In genomic region chr7:134878731-134879295, GRCh38 we compare ENCODE assay signal across 20 cellular contexts.
DNase-seq lines count a peak whose midpoint lies in the region; TF ChIP-seq lines count a peak whose summit lies in the region.
"Had no signal": no experiment of that assay in that cellular context is flagged by ENCODE, and none has a peak within 500 bp of the region (broad histone marks: within the 10 kb centered on the region; RNA-seq: fewer than 3 reads in every experiment).

No MANE protein-coding gene starts in this region.

- H3K9me3 Mint-ChIP-seq in HFFc6, result no peaks in the 10 kb centered on the region; the same call in 1 of the 2 replicates
- H3K9me3 Mint-ChIP-seq: brain; CD4-positive, CD25-positive, alpha-beta regulatory T cell; IgD-negative memory B cell had no signal

- H3K4me3 Mint-ChIP-seq in HFFc6, result 0 out of 2 replicates have a peak overlapping the region, but pooled peaks have one; percentile 17
- H3K4me3 Mint-ChIP-seq: brain; CD4-positive, CD25-positive, alpha-beta regulatory T cell; IgD-negative memory B cell had no signal

- TF ChIP-seq POLR2A in esophagus squamous epithelium (IDR thresholded peaks at IDR 0.05) (no peak), stomach (IDR thresholded peaks at IDR 0.05) (no peak)

- H3K27ac Mint-ChIP-seq in HFFc6, result peak overlapping the region; percentile 56
- H3K27ac Mint-ChIP-seq: brain; CD4-positive, CD25-positive, alpha-beta regulatory T cell; IgD-negative memory B cell had no signal

- no peaks in the 10 kb centered on the region for H3K27me3 ChIP-seq in esophagus squamous epithelium
- no peaks in the 10 kb centered on the region for H3K27me3 ChIP-seq in stomach
- H3K27me3 ChIP-seq: dorsolateral prefrontal cortex, neutrophil, tibial nerve had no signal

- H3K4me1 ChIP-seq in esophagus squamous epithelium (peaks cover 0 to 7% (median 6%) of the 10 kb centered on the region in 3 donors), stomach (peaks cover 0 to 56% (median 25%) of the 10 kb centered on the region in 4 donors)

- peaks cover 78% of the 10 kb centered on the region for H3K4me1 Mint-ChIP-seq in HFFc6 (ENCODE audit: low read depth)
- H3K4me1 Mint-ChIP-seq: CD4-positive, CD25-positive, alpha-beta regulatory T cell; IgD-negative memory B cell had no signal

- peak; percentile 18 for DNase-seq in DMS 273 (lab: John Stamatoyannopoulos, UW; ENCODE audit: unreplicated experiment)
- no peak for DNase-seq in DMS 273 treated with DMSO at 0.1 percent for 48 hours (lab: John Stamatoyannopoulos, UW)
- DNase-seq in HFFc6, result no peak
- DNase-seq in esophagus squamous epithelium (lab: John Stamatoyannopoulos, UW), result no peak
- no peak for DNase-seq in stomach
- no peak for DNase-seq in posterior cingulate gyrus
- no peak for DNase-seq in dermis blood vessel endothelial cell
- DNase-seq in H4 (ENCODE audit: low spot score), result no peak
- DNase-seq: activated naive CD4-positive, alpha-beta T cell treated with anti-CD3 and anti-CD28 coated beads, Interleukin-2, amount 50 U/mL, for 16 hours; CD4-positive, CD25-positive, alpha-beta regulatory T cell; dorsolateral prefrontal cortex; NCI-H1092 treated with DMSO at 0.1 percent for 48 hours; NCI-H2171; NCI-H774; stimulated activated CD4-positive, alpha-beta T cell treated with anti-CD3 and anti-CD28 coated beads, Interleukin-4, amount 100 ng/mL, for 4 hours had no signal

- intact Hi-C loops in esophagus squamous epithelium (cut with DNase I) (no loop called here), stomach (cut with DNase I; ENCODE audit: low total_unique reads) (no loop called here), posterior cingulate gyrus (cut with DNase I) (no loop called here)

- H3K4me3 ChIP-seq in esophagus squamous epithelium, result no peak overlapping the region
- H3K4me3 ChIP-seq in stomach, result no peak overlapping the region
- H3K4me3 ChIP-seq: dorsolateral prefrontal cortex, tibial nerve had no signal

- H3K36me3 Mint-ChIP-seq in HFFc6 (ENCODE audit: low read depth), result peaks cover 44% of the 10 kb centered on the region
- H3K36me3 Mint-ChIP-seq: brain; CD4-positive, CD25-positive, alpha-beta regulatory T cell; IgD-negative memory B cell had no signal

- H3K27me3 Mint-ChIP-seq in HFFc6 (ENCODE audit: insufficient read depth), result peaks cover 29% of the 10 kb centered on the region
- H3K27me3 Mint-ChIP-seq: brain; CD4-positive, CD25-positive, alpha-beta regulatory T cell had no signal

- peak; percentile 24 for TF ChIP-seq CTCF in HFFc6 (IDR thresholded peaks at IDR 0.05)
- peak in 1 of 6 experiments; percentile 11 for TF ChIP-seq CTCF in esophagus squamous epithelium (IDR thresholded peaks at IDR 0.05)
- TF ChIP-seq CTCF in stomach (IDR thresholded peaks at IDR 0.05), result no peak

- TF ChIP-seq EP300 in stomach (IDR thresholded peaks at IDR 0.05), result no peak

- no peaks in the 10 kb centered on the region for H3K9me3 ChIP-seq in esophagus squamous epithelium
- H3K9me3 ChIP-seq in stomach, result no peaks in the 10 kb centered on the region
- H3K9me3 ChIP-seq: neutrophil, tibial nerve had no signal

- no peaks in the 10 kb centered on the region for H3K36me3 ChIP-seq in esophagus squamous epithelium
- H3K36me3 ChIP-seq in stomach, result no peaks in the 10 kb centered on the region
- H3K36me3 ChIP-seq: neutrophil, tibial nerve had no signal

- peak overlapping the region in 3 of 4 donors; percentile 23 to 49 (median 24) for H3K27ac ChIP-seq in esophagus squamous epithelium
- peak overlapping the region in 3 of 5 donors; percentile 44 to 56 (median 54) for H3K27ac ChIP-seq in stomach
- H3K27ac ChIP-seq: 22Rv1, neutrophil, tibial nerve had no signal
